Comparison of ENCODE assay signal across 8 cellular contexts in the genomic region with DNA sequence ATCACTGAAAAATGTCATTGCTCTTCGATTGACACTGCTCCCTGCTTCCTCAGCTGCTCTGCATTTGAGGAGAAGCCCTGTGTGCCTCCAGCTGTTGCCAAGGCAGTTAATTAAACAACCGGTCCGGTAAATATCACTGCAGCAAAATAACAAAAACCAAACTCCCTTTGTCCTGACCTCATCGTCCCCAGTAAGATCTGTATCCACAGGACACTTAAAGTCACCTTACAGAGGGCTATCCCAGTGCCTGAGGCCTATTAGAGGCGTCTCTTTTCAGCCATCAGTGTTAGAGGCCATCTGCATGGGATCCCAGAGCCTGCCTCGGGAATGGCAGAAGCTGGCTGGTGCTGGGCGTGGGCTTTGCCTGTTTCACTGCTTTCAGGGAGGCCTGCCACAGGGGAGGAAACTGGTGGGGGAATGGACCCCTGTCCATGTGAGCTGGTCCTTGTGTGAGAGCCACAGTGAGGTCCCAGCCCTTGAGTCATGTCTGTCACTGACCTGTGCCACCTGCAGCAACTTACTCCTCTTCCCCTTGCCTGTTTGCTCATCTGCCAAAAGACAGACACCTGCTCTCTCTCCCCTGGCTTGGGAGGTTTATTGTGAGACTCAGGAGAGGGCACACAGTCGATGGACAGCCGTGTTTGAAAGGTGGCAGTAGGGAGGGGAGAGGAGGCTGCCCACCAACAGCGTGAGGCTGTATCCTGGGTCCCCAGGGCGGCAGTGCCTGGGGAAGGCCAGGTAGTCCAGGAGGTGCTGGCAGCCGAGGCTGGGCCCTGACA.
DNase-seq lines count a peak whose midpoint lies in the region; ATAC-seq and TF ChIP-seq lines count a peak whose summit lies in the region.

No MANE protein-coding gene starts in this region.

- no peak for TF ChIP-seq CTCF in HFF-Myc (IDR thresholded peaks at IDR 0.05; ENCODE audit: low read depth, low read length, missing control alignments)

- H3K9me3 Mint-ChIP-seq in stimulated activated effector memory CD8-positive, alpha-beta T cell treated with anti-CD3 and anti-CD28 coated beads, Interleukin-12 subunit alpha, Interleukin-12 subunit beta, amount 100 ng/mL, for 72 hours: no peaks in the 10 kb centered on the region

- H3K36me3 ChIP-seq in SJCRH30 (no peaks in the 10 kb centered on the region), iPS-18a (ENCODE audit: control insufficient read depth, low read depth, low read length) (no peaks in the 10 kb centered on the region)

- peaks cover 78% of the 10 kb centered on the region for H3K36me3 Mint-ChIP-seq in stimulated activated effector memory CD8-positive, alpha-beta T cell treated with anti-CD3 and anti-CD28 coated beads, Interleukin-12 subunit alpha, Interleukin-12 subunit beta, amount 100 ng/mL, for 72 hours

- DNase-seq in HFF-Myc (ENCODE audit: extremely low read depth, low read depth) (no peak), SJCRH30 (peak; percentile 79 to 85), globus pallidus (ENCODE audit: low spot score) (no peak)
- DNase-seq in stimulated activated effector memory CD8-positive, alpha-beta T cell treated with anti-CD3 and anti-CD28 coated beads, Interleukin-12 subunit alpha, Interleukin-12 subunit beta, amount 100 ng/mL, for 72 hours (ENCODE audit: low spot score in 2 of 2): no peak
- DNase-seq in stimulated activated CD4-positive, alpha-beta T cell treated with anti-CD3 and anti-CD28 coated beads, Interleukin-15, amount 100 ng/mL, for 24 hours: no peak

- H3K9me3 ChIP-seq in SJCRH30 (replicated peaks): no peaks in the 10 kb centered on the region
- H3K9me3 ChIP-seq in iPS-18a (ENCODE audit: control insufficient read depth, low read depth, low read length): no peaks in the 10 kb centered on the region

- no peak overlapping the region for H3K4me3 Mint-ChIP-seq in stimulated activated effector memory CD8-positive, alpha-beta T cell treated with anti-CD3 and anti-CD28 coated beads, Interleukin-12 subunit alpha, Interleukin-12 subunit beta, amount 100 ng/mL, for 72 hours

- H3K4me1 ChIP-seq in SJCRH30 (peaks cover 43% of the 10 kb centered on the region), iPS-18a (ENCODE audit: control insufficient read depth, low read depth, low read length) (peaks cover 25% of the 10 kb centered on the region)

- H3K27ac ChIP-seq in SJCRH30: peak overlapping the region; percentile 94
- peak overlapping the region; percentile 75 for H3K27ac ChIP-seq in iPS-18a (ENCODE audit: low read length)

- H3K4me3 ChIP-seq in HFF-Myc (replicated peaks; ENCODE audit: low read depth, low read length) (0 out of 2 replicates have a peak overlapping the region, but pooled peaks have one; percentile 6), SJCRH30 (peak overlapping the region; percentile 18), iPS-18a (ENCODE audit: low read length) (no peak overlapping the region)

- peak overlapping the region; percentile 58 for H3K9ac ChIP-seq in iPS-18a (ENCODE audit: low read length)

- no peak for ATAC-seq in stimulated activated effector memory CD8-positive, alpha-beta T cell treated with anti-CD3 and anti-CD28 coated beads, Interleukin-12 subunit alpha, Interleukin-12 subunit beta, amount 100 ng/mL, for 72 hours
- ATAC-seq in HG03469 (IDR thresholded peaks at IDR 0.05; ENCODE audit: unreplicated experiment): no peak
- no peak for ATAC-seq in HG03354 (IDR thresholded peaks at IDR 0.05; ENCODE audit: poor library complexity, severe bottlenecking, unreplicated experiment)

- H3K27me3 ChIP-seq in SJCRH30: no peaks in the 10 kb centered on the region
- H3K27me3 ChIP-seq in iPS-18a (ENCODE audit: control insufficient read depth, insufficient read depth, low read length): no peaks in the 10 kb centered on the region

- peaks cover 10% of the 10 kb centered on the region for H3K4me1 Mint-ChIP-seq in stimulated activated effector memory CD8-positive, alpha-beta T cell treated with anti-CD3 and anti-CD28 coated beads, Interleukin-12 subunit alpha, Interleukin-12 subunit beta, amount 100 ng/mL, for 72 hours

- H3K27ac Mint-ChIP-seq in stimulated activated effector memory CD8-positive, alpha-beta T cell treated with anti-CD3 and anti-CD28 coated beads, Interleukin-12 subunit alpha, Interleukin-12 subunit beta, amount 100 ng/mL, for 72 hours: peak overlapping the region; percentile 80

Comparison
In these comparisons a context has a peak if more than half of its experiments do, and no peak if none do; other contexts are left out.
1. DNase-seq: peak in SJCRH30 (2 of 2); none in HFF-Myc (single experiment), stimulated activated effector memory CD8-positive, alpha-beta T cell treated with anti-CD3 and anti-CD28 coated beads, Interleukin-12 subunit alpha, Interleukin-12 subunit beta, amount 100 ng/mL, for 72 hours (0 of 2), globus pallidus (single experiment) and stimulated activated CD4-positive, alpha-beta T cell treated with anti-CD3 and anti-CD28 coated beads, Interleukin-15, amount 100 ng/mL, for 24 hours (single experiment).